Comparison of ENCODE assay signal across 28 cellular contexts in the genomic region with DNA sequence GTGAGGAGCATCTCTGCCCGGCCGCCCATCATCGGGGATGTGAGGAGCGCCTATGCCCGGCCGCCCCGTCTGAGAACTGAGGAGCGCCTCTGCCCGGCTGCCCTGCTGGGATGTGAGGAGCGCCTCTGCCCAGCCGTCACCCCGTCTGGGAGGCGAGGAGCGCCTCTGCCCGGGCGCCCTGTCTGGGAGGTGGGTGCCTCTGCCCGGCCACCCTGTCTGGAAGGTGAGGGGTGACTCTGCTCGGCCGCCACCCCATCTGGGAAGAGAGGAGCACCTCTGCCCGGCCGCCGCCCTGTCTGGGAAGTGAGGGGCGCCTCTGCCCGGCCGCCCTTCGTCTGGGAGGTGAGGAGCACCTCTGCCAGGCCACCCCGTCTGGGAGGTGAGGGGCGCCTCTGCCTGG. TPM values are rescaled to one million over a fixed set of nuclear protein-coding genes. Genes with fewer than 3 reads are reported as not detected.
DNase-seq lines count a peak whose midpoint lies in the region; ATAC-seq lines count a peak whose summit lies in the region.
"Had no signal": no experiment of that assay in that cellular context is flagged by ENCODE, and none has a peak within 500 bp of the region (broad histone marks: within the 10 kb centered on the region; RNA-seq: fewer than 3 reads in every experiment).

No MANE protein-coding gene starts in this region.

- DNase-seq in Right ventricle myocardium inferior (ENCODE audit: missing footprints) (peak; percentile 7), Right ventricle myocardium superior (no peak)
- no peak for DNase-seq in stimulated activated naive CD8-positive, alpha-beta T cell treated with anti-CD3 and anti-CD28 coated beads, Interleukin-15, amount 100 ng/mL, for 72 hours
- no peak for DNase-seq in stimulated activated naive CD8-positive, alpha-beta T cell treated with anti-CD3 and anti-CD28 coated beads, Interleukin-15, Interleukin-2, amounts not matched to agents 100 U/mL and 50 U/mL, for 24 hours
- DNase-seq: 8988T; ACHN; AML-193; BE2C; C1 segment of cervical spinal cord; Caco-2; Calu3; CD4-positive, alpha-beta memory T cell; CD4-positive, alpha-beta T cell; CD4-positive, CD25-positive, alpha-beta regulatory T cell; CD8-positive, alpha-beta memory T cell; CD8-positive, alpha-beta T cell; COR-L47; DMS 273 treated with DMSO at 0.1 percent for 48 hours; DMS153; DMS53; DMS79; DMS79 treated with DMSO at 0.1 percent for 48 hours; DND-41; EL had no signal

- no peak overlapping the region for H3K27ac Mint-ChIP-seq in stimulated activated naive CD8-positive, alpha-beta T cell treated with anti-CD3 and anti-CD28 coated beads, Interleukin-15, amount 100 ng/mL, for 72 hours
- H3K27ac Mint-ChIP-seq: B cell; CD14-positive monocyte; CD4-positive, alpha-beta memory T cell; CD4-positive, alpha-beta T cell; CD4-positive, CD25-positive, alpha-beta regulatory T cell; CD8-positive, alpha-beta memory T cell; CD8-positive, alpha-beta T cell had no signal

- no peaks in the 10 kb centered on the region for H3K4me1 Mint-ChIP-seq in stimulated activated naive CD8-positive, alpha-beta T cell treated with anti-CD3 and anti-CD28 coated beads, Interleukin-15, amount 100 ng/mL, for 72 hours
- H3K4me1 Mint-ChIP-seq: CD14-positive monocyte; CD4-positive, alpha-beta memory T cell; CD4-positive, CD25-positive, alpha-beta regulatory T cell; CD8-positive, alpha-beta memory T cell had no signal

- peaks cover 0 to 3% of the 10 kb centered on the region in 2 donors for H3K9me3 Mint-ChIP-seq in stimulated activated naive CD8-positive, alpha-beta T cell treated with anti-CD3 and anti-CD28 coated beads, Interleukin-15, amount 100 ng/mL, for 72 hours
- H3K9me3 Mint-ChIP-seq: CD4-positive, alpha-beta memory T cell; CD4-positive, alpha-beta T cell; CD4-positive, CD25-positive, alpha-beta regulatory T cell; CD8-positive, alpha-beta memory T cell; CD8-positive, alpha-beta T cell had no signal

- intact Hi-C loops in Right ventricle myocardium inferior (cut with DNase I) = no loop called here
- intact Hi-C loops in Right ventricle myocardium superior (cut with DNase I) = loop anchor here (10.0 kb wide), 1 partner anchor 183 kb away; no protein-coding TSS in a partner anchor

- no peaks in the 10 kb centered on the region for H3K27me3 Mint-ChIP-seq in stimulated activated naive CD8-positive, alpha-beta T cell treated with anti-CD3 and anti-CD28 coated beads, Interleukin-15, amount 100 ng/mL, for 72 hours
- H3K27me3 Mint-ChIP-seq: B cell; CD4-positive, alpha-beta memory T cell; CD4-positive, alpha-beta T cell; CD4-positive, CD25-positive, alpha-beta regulatory T cell; CD8-positive, alpha-beta memory T cell had no signal

- H3K4me3 Mint-ChIP-seq in stimulated activated naive CD8-positive, alpha-beta T cell treated with anti-CD3 and anti-CD28 coated beads, Interleukin-15, amount 100 ng/mL, for 72 hours = no peak overlapping the region
- H3K4me3 Mint-ChIP-seq: B cell; CD14-positive monocyte; CD4-positive, alpha-beta memory T cell; CD4-positive, alpha-beta T cell; CD4-positive, CD25-positive, alpha-beta regulatory T cell; CD8-positive, alpha-beta memory T cell; CD8-positive, alpha-beta T cell had no signal

- no peak for ATAC-seq in Right ventricle myocardium inferior
- no peak for ATAC-seq in Right ventricle myocardium superior (ENCODE audit: poor library complexity)
- ATAC-seq in stimulated activated naive CD8-positive, alpha-beta T cell treated with anti-CD3 and anti-CD28 coated beads, Interleukin-15, amount 100 ng/mL, for 72 hours = peak; percentile 64
- no peak for ATAC-seq in stimulated activated naive CD8-positive, alpha-beta T cell treated with anti-CD3 and anti-CD28 coated beads, Interleukin-15, Interleukin-2, amounts not matched to agents 100 U/mL and 50 U/mL, for 24 hours
- ATAC-seq: A549; CD8-positive, alpha-beta T cell had no signal

RNA-seq across cellular contexts. Expression of a gene that starts 23.7 kb away (rescaled TPM):
- total RNA-seq in Right ventricle myocardium inferior (221 TPM), Right ventricle myocardium superior (225 TPM)
- total RNA-seq: A673; Caco-2; Calu3; CD4-positive, CD25-positive, alpha-beta regulatory T cell had no signal
